8 cellular contexts compared by ENCODE assay signal in genomic region chr16:70801611-70802010, GRCh38. TPM values are rescaled to one million over a fixed set of nuclear protein-coding genes. Genes with fewer than 3 reads are reported as not detected.
DNase-seq lines count a peak whose midpoint lies in the region; ATAC-seq and TF ChIP-seq lines count a peak whose summit lies in the region.

No MANE protein-coding gene starts in this region.

- peak overlapping the region; percentile 66 for H3K27ac Mint-ChIP-seq in stimulated activated naive CD8-positive, alpha-beta T cell treated with anti-CD3 and anti-CD28 coated beads, Interleukin-15, Interleukin-2, amounts not matched to agents 100 ng/mL and 50 ng/mL, for 24 hours
- H3K27ac Mint-ChIP-seq in activated naive CD8-positive, alpha-beta T cell treated with anti-CD3 and anti-CD28 coated beads, Interleukin-2, amount 10 ng/mL, durations not matched to agents 7 days and 5 days, result no peak overlapping the region
- H3K27ac Mint-ChIP-seq in memory B cell (peak overlapping the region; percentile 96), type B pancreatic cell (peak overlapping the region; percentile 83)

- TF ChIP-seq CTCF in type B pancreatic cell (conservative IDR thresholded peaks at IDR 0.05), result no peak

- H3K36me3 Mint-ChIP-seq in stimulated activated naive CD8-positive, alpha-beta T cell treated with anti-CD3 and anti-CD28 coated beads, Interleukin-15, Interleukin-2, amounts not matched to agents 100 ng/mL and 50 ng/mL, for 24 hours (ENCODE audit: low read depth), result peaks cover 6% of the 10 kb centered on the region
- H3K36me3 Mint-ChIP-seq in activated naive CD8-positive, alpha-beta T cell treated with anti-CD3 and anti-CD28 coated beads, Interleukin-2, amount 10 ng/mL, durations not matched to agents 7 days and 5 days, result no peaks in the 10 kb centered on the region
- H3K36me3 Mint-ChIP-seq in memory B cell (peaks cover 8% of the 10 kb centered on the region), type B pancreatic cell (no peaks in the 10 kb centered on the region)

- POLR2A ChIA-PET in activated naive CD8-positive, alpha-beta T cell treated with anti-CD3 and anti-CD28 coated beads, Interleukin-2, amount 10 ng/mL, durations not matched to agents 7 days and 5 days (lab: Charles Lee), result interaction anchor here (1.1 to 1.8 kb wide), 2 partner anchors 9 to 22 kb away, joined by 3 to 5 read pairs; no protein-coding TSS in a partner anchor

- ATAC-seq in stimulated activated naive CD8-positive, alpha-beta T cell treated with anti-CD3 and anti-CD28 coated beads, Interleukin-15, Interleukin-2, amounts not matched to agents 100 U/mL and 50 U/mL, for 24 hours, result no peak
- no peak for ATAC-seq in activated naive CD8-positive, alpha-beta T cell treated with anti-CD3 and anti-CD28 coated beads, Interleukin-2, amount 10 ng/mL, durations not matched to agents 7 days and 5 days (ENCODE audit: low read depth)
- ATAC-seq in memory B cell (ENCODE audit: low read depth), result no peak
- no peak for ATAC-seq in HG03280 (IDR thresholded peaks at IDR 0.05; ENCODE audit: unreplicated experiment)

- DNase-seq in stimulated activated naive CD8-positive, alpha-beta T cell treated with anti-CD3 and anti-CD28 coated beads, Interleukin-15, Interleukin-2, amounts not matched to agents 100 U/mL and 50 U/mL, for 24 hours, result no peak
- DNase-seq in activated naive CD8-positive, alpha-beta T cell treated with anti-CD3 and anti-CD28 coated beads, Interleukin-2, amount 10 ng/mL, durations not matched to agents 7 days and 5 days, result no peak
- DNase-seq in memory B cell (ENCODE audit: low spot score in 2 of 2) (no peak), type B pancreatic cell (ENCODE audit: extremely low spot score, unreplicated experiment) (no peak), H4 (ENCODE audit: low spot score) (no peak), NCI-H446 (lab: John Stamatoyannopoulos, UW) (no peak)

- no peaks in the 10 kb centered on the region for H3K9me3 Mint-ChIP-seq in stimulated activated naive CD8-positive, alpha-beta T cell treated with anti-CD3 and anti-CD28 coated beads, Interleukin-15, Interleukin-2, amounts not matched to agents 100 ng/mL and 50 ng/mL, for 24 hours
- peaks cover 7% of the 10 kb centered on the region for H3K9me3 Mint-ChIP-seq in activated naive CD8-positive, alpha-beta T cell treated with anti-CD3 and anti-CD28 coated beads, Interleukin-2, amount 10 ng/mL, durations not matched to agents 7 days and 5 days
- H3K9me3 Mint-ChIP-seq in memory B cell, result peaks cover 3% of the 10 kb centered on the region
- H3K9me3 Mint-ChIP-seq in type B pancreatic cell, result no peaks in the 10 kb centered on the region

- peaks cover 24% of the 10 kb centered on the region for H3K4me1 Mint-ChIP-seq in stimulated activated naive CD8-positive, alpha-beta T cell treated with anti-CD3 and anti-CD28 coated beads, Interleukin-15, Interleukin-2, amounts not matched to agents 100 ng/mL and 50 ng/mL, for 24 hours (ENCODE audit: low read depth)
- H3K4me1 Mint-ChIP-seq in activated naive CD8-positive, alpha-beta T cell treated with anti-CD3 and anti-CD28 coated beads, Interleukin-2, amount 10 ng/mL, durations not matched to agents 7 days and 5 days, result peaks cover 15% of the 10 kb centered on the region
- H3K4me1 Mint-ChIP-seq in memory B cell, result peaks cover 16% of the 10 kb centered on the region
- peaks cover 16% of the 10 kb centered on the region for H3K4me1 Mint-ChIP-seq in type B pancreatic cell (ENCODE audit: unreplicated experiment)

- H3K27me3 Mint-ChIP-seq in stimulated activated naive CD8-positive, alpha-beta T cell treated with anti-CD3 and anti-CD28 coated beads, Interleukin-15, Interleukin-2, amounts not matched to agents 100 ng/mL and 50 ng/mL, for 24 hours, result no peaks in the 10 kb centered on the region
- peaks cover 9% of the 10 kb centered on the region for H3K27me3 Mint-ChIP-seq in activated naive CD8-positive, alpha-beta T cell treated with anti-CD3 and anti-CD28 coated beads, Interleukin-2, amount 10 ng/mL, durations not matched to agents 7 days and 5 days
- H3K27me3 Mint-ChIP-seq in memory B cell (peaks cover 1% of the 10 kb centered on the region), type B pancreatic cell (peaks cover 16% of the 10 kb centered on the region)

- peak overlapping the region; percentile 93 for H3K4me3 Mint-ChIP-seq in stimulated activated naive CD8-positive, alpha-beta T cell treated with anti-CD3 and anti-CD28 coated beads, Interleukin-15, Interleukin-2, amounts not matched to agents 100 ng/mL and 50 ng/mL, for 24 hours
- peak overlapping the region; percentile 92 for H3K4me3 Mint-ChIP-seq in activated naive CD8-positive, alpha-beta T cell treated with anti-CD3 and anti-CD28 coated beads, Interleukin-2, amount 10 ng/mL, durations not matched to agents 7 days and 5 days
- H3K4me3 Mint-ChIP-seq in memory B cell, result peak overlapping the region; percentile 99
- peak overlapping the region; percentile 88 for H3K4me3 Mint-ChIP-seq in type B pancreatic cell

RNA-seq across cellular contexts. Expression of gene VAC14, which starts 0.7 kb away (rescaled TPM):
- 10 to 100 TPM; 34.4 to 36.9 TPM for total RNA-seq in activated naive CD8-positive, alpha-beta T cell treated with anti-CD3 and anti-CD28 coated beads, Interleukin-2, amount 10 ng/mL, durations not matched to agents 7 days and 5 days
- 38.3 and 39.5 TPM in 2 replicates for total RNA-seq in type B pancreatic cell (ENCODE audit: low replicate concordance)
- total RNA-seq in H4 (2014; rRNA removed; shearing (Covaris generic)), result 25.5 and 28.1 TPM in 2 replicates
